ENCODE assay signal across 11 cellular contexts in the genomic region with DNA sequence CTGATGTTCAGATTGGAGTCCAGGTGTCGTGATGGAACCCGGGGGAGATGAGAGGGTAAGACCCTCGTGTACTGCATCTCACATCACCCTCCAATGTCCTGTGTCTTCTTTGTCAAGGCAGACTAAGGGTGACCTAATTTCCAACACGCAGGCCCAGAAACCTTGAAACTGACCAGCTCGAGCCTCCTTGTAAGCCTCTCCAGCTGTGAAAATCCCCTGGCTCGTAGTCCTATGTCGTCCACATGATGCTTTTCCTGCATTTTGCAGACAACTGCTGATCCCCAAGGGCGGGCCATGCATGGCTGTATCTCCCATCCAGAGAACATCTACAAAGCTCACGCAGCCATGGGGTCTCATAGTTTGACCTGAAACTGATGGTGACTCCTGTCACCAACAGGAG.
A peak's percentile ranks its signal among the peaks of the same experiment; 100 is the strongest.
DNase-seq lines count a peak whose midpoint lies in the region; ATAC-seq and TF ChIP-seq lines count a peak whose summit lies in the region.
"Had no signal": no experiment of that assay in that cellular context is flagged by ENCODE, and none has a peak within 500 bp of the region (broad histone marks: within the 10 kb centered on the region; RNA-seq: fewer than 3 reads in every experiment).

No MANE protein-coding gene starts in this region.

- H3K36me3 ChIP-seq in DOHH2 (ENCODE audit: control insufficient read depth, low read length) (no peaks in the 10 kb centered on the region), heart right ventricle (no peaks in the 10 kb centered on the region), rectal smooth muscle tissue (ENCODE audit: control insufficient read depth, insufficient read depth, low read length) (no peaks in the 10 kb centered on the region)
- H3K36me3 ChIP-seq: HAP-1 had no signal

- H3K27me3 ChIP-seq in DOHH2 (ENCODE audit: control insufficient read depth, low read length) (no peaks in the 10 kb centered on the region), heart right ventricle (no peaks in the 10 kb centered on the region), rectal smooth muscle tissue (ENCODE audit: control insufficient read depth, insufficient read depth, low read length) (no peaks in the 10 kb centered on the region)

- H3K9me3 Mint-ChIP-seq in activated T-helper 17 cell treated with anti-CD3 and anti-CD28 coated beads, Interleukin-2, amount 50 U/mL, for 72 hours, result peaks cover 10% of the 10 kb centered on the region

- H3K4me1 Mint-ChIP-seq in activated T-helper 17 cell treated with anti-CD3 and anti-CD28 coated beads, Interleukin-2, amount 50 U/mL, for 72 hours, result peaks cover 26% of the 10 kb centered on the region

- no peak for ATAC-seq in activated T-helper 17 cell treated with anti-CD3 and anti-CD28 coated beads, Interleukin-2, amount 50 U/mL, for 72 hours (replicated peaks)
- peak; percentile 8 to 67 (median 53) for ATAC-seq in heart right ventricle
- no peak for ATAC-seq in left colon
- ATAC-seq in GM21576 (IDR thresholded peaks at IDR 0.05; ENCODE audit: unreplicated experiment), result no peak

- 49 to 54% methylated on average over 9 of the region's 9 CpGs for WGBS in heart right ventricle, 2 donors

- H3K27me3 Mint-ChIP-seq in activated T-helper 17 cell treated with anti-CD3 and anti-CD28 coated beads, Interleukin-2, amount 50 U/mL, for 72 hours, result peaks cover 4% of the 10 kb centered on the region

- H3K4me2 ChIP-seq in DOHH2 (ENCODE audit: low read length), result peak overlapping the region; percentile 92; the same call in 1 of the 2 replicates

- no peaks in the 10 kb centered on the region for H4K20me1 ChIP-seq in DOHH2 (ENCODE audit: control insufficient read depth, insufficient read depth, low read depth, low read length)

- H3F3A ChIP-seq in DOHH2 (ENCODE audit: control insufficient read depth, insufficient read depth), result no peaks in the 10 kb centered on the region

- intact Hi-C loops in heart right ventricle (cut with DNase I), result loop anchor here in 7 of 10 donors (2.0 to 10.0 kb wide), 10 partner anchors 49 to 926 kb away; a partner anchor contains a TSS
- intact Hi-C loops in left colon (cut with DNase I, micrococcal nuclease), result loop anchor here in 1 of 2 donors (5.0 kb wide), 1 partner anchor 44 kb away; no protein-coding TSS in a partner anchor

- peak overlapping the region; percentile 71 for H3K4me3 Mint-ChIP-seq in activated T-helper 17 cell treated with anti-CD3 and anti-CD28 coated beads, Interleukin-2, amount 50 U/mL, for 72 hours

- TF ChIP-seq CTCF in DOHH2 (IDR thresholded peaks at IDR 0.05; ENCODE audit: low read depth, low read length, poor library complexity, severe bottlenecking), result no peak
- TF ChIP-seq CTCF in heart right ventricle (IDR thresholded peaks at IDR 0.05), result no peak

- DNase-seq in heart right ventricle (peak in 1 of 2 donors; percentile 65), SKM-1 (lab: John Stamatoyannopoulos, UW; ENCODE audit: unreplicated experiment) (no peak), left colon (no peak)
- no peak for DNase-seq in NK-92 treated with Interleukin-12 subunit alpha and Interleukin-12 subunit beta, amount 100 ng/mL, for 24 hours (lab: John Stamatoyannopoulos, UW)
- DNase-seq: NCI-H187, SHP77 had no signal

- H3K4me1 ChIP-seq in DOHH2 (ENCODE audit: control insufficient read depth, low read length), result peaks cover 24% of the 10 kb centered on the region
- peaks cover 15 to 57% (median 47%) of the 10 kb centered on the region in 9 donors for H3K4me1 ChIP-seq in heart right ventricle
- peaks cover 26% of the 10 kb centered on the region for H3K4me1 ChIP-seq in rectal smooth muscle tissue (ENCODE audit: control insufficient read depth, insufficient read depth, low read length)
- H3K4me1 ChIP-seq: HAP-1 had no signal

- H3K79me2 ChIP-seq in DOHH2 (ENCODE audit: control insufficient read depth, low read length), result no peaks in the 10 kb centered on the region

- H3K9me3 ChIP-seq in DOHH2 (ENCODE audit: control insufficient read depth, insufficient read depth, low read length) (peaks cover 8% of the 10 kb centered on the region), heart right ventricle (peaks cover 0 to 34% (median 15%) of the 10 kb centered on the region in 11 donors)
- H3K9me3 ChIP-seq: HAP-1 had no signal

- H3K27ac ChIP-seq in DOHH2 (ENCODE audit: low read depth, low read length) (no peak overlapping the region; the same call in 1 of the 2 replicates), heart right ventricle (peak overlapping the region; percentile 62 to 97 (median 88)), rectal smooth muscle tissue (ENCODE audit: low read depth, low read length) (peak overlapping the region; percentile 79)

- H3K36me3 Mint-ChIP-seq in activated T-helper 17 cell treated with anti-CD3 and anti-CD28 coated beads, Interleukin-2, amount 50 U/mL, for 72 hours (ENCODE audit: low read depth), result no peaks in the 10 kb centered on the region

- peak overlapping the region; percentile 91 for H3K27ac Mint-ChIP-seq in activated T-helper 17 cell treated with anti-CD3 and anti-CD28 coated beads, Interleukin-2, amount 50 U/mL, for 72 hours

- no peaks in the 10 kb centered on the region for H3K9me2 ChIP-seq in DOHH2 (replicated peaks; ENCODE audit: control insufficient read depth, low read length)

- no peak overlapping the region for H3K9ac ChIP-seq in rectal smooth muscle tissue (ENCODE audit: low read length)

- H3K4me3 ChIP-seq in DOHH2 (ENCODE audit: low read length) (no peak overlapping the region; the same call in 1 of the 2 replicates), heart right ventricle (no peak overlapping the region), rectal smooth muscle tissue (ENCODE audit: low read length) (no peak overlapping the region)
- H3K4me3 ChIP-seq: HAP-1 had no signal

Comparison
In these comparisons a context has a peak if more than half of its experiments do, and no peak if none do; other contexts are left out.
1. ATAC-seq: peak in heart right ventricle (8 of 8); none in activated T-helper 17 cell treated with anti-CD3 and anti-CD28 coated beads, Interleukin-2, amount 50 U/mL, for 72 hours (single experiment), left colon (single experiment) and GM21576 (single experiment).